1 cellular context compared by ENCODE assay signal in genomic region chr11:65170058-65170534, GRCh38.
A peak's percentile ranks its signal among the peaks of the same experiment; 100 is the strongest.
TF ChIP-seq lines count a peak whose summit lies in the region.

Gene SPDYC, plus strand, starts transcription at chr11:65170233. Its CDS starts 1,125 bp downstream, at chr11:65171358.

TF ChIP-seq in K562, 482 proteins besides CTCF, POLR2A, EP300 and RAD21 (continued from another document and continues in another):
- peak in 1 of 2 experiments; percentile 79; a peak in 1 of 4 replicates for TF ChIP-seq MLX (CRISPR knock-in tag; conservative IDR thresholded peaks at IDR 0.05)
- peak in 1 of 2 experiments; percentile 78; a peak in 1 of 4 replicates for TF ChIP-seq SRF (CRISPR knock-in tag; IDR thresholded peaks at IDR 0.05)
- TF ChIP-seq L3MBTL2 (IDR thresholded peaks at IDR 0.05), result peak; percentile 30
- TF ChIP-seq ZNF12 (CRISPR knock-in tag; IDR thresholded peaks at IDR 0.05), result no peak
- TF ChIP-seq ZKSCAN1 (IDR thresholded peaks at IDR 0.05; ENCODE audit: low read depth, low read length), result no peak
- no peak for TF ChIP-seq PHF20 (IDR thresholded peaks at IDR 0.05; ENCODE audit: partially characterized antibody)
- TF ChIP-seq ZNF507 (tag; conservative IDR thresholded peaks at IDR 0.05), result no peak
- no peak for TF ChIP-seq ZNF124 (CRISPR knock-in tag; IDR thresholded peaks at IDR 0.05)
- TF ChIP-seq THAP7 (CRISPR knock-in tag; IDR thresholded peaks at IDR 0.05), result no peak
- no peak for TF ChIP-seq ZNF609 (CRISPR knock-in tag; IDR thresholded peaks at IDR 0.05; ENCODE audit: borderline replicate concordance)
- TF ChIP-seq NBN (IDR thresholded peaks at IDR 0.05; ENCODE audit: low read depth), result no peak
- no peak for TF ChIP-seq SNRNP70 (optimal IDR thresholded peaks at IDR 0.05; ENCODE audit: low read depth, low read length)
- 0 out of 2 replicates have a peak, but pooled peaks have one; percentile 11 for TF ChIP-seq ZKSCAN8 (CRISPR knock-in tag; IDR thresholded peaks at IDR 0.05)
- no peak for TF ChIP-seq HNRNPH1 (optimal IDR thresholded peaks at IDR 0.05; ENCODE audit: low read depth, low read length)
- peak; percentile 96 for TF ChIP-seq TAF1 (IDR thresholded peaks at IDR 0.05; ENCODE audit: control insufficient read depth, extremely low read depth, insufficient read depth, low read length, severe bottlenecking)
- peak; percentile 71; the same call in 1 of the 2 replicates for TF ChIP-seq ATF7 (IDR thresholded peaks at IDR 0.05)
- peak; percentile 65; the same call in 1 of the 2 replicates for TF ChIP-seq ZNF395 (CRISPR knock-in tag; IDR thresholded peaks at IDR 0.05)
- TF ChIP-seq PHTF2 (CRISPR knock-in tag; IDR thresholded peaks at IDR 0.05), result peak; percentile 38; the same call in 1 of the 2 replicates
- no peak for TF ChIP-seq FOXP4 (CRISPR knock-in tag; IDR thresholded peaks at IDR 0.05; ENCODE audit: borderline replicate concordance)
- no peak for TF ChIP-seq HDAC3 (IDR thresholded peaks at IDR 0.05; ENCODE audit: borderline replicate concordance, partially characterized antibody)
- TF ChIP-seq GTF2A2 (tag; IDR thresholded peaks at IDR 0.05), result peak; percentile 95
- TF ChIP-seq IRF2 (CRISPR knock-in tag; IDR thresholded peaks at IDR 0.05), result no peak
- TF ChIP-seq HOMEZ (CRISPR knock-in tag; IDR thresholded peaks at IDR 0.05), result no peak
- TF ChIP-seq RUNX1 (IDR thresholded peaks at IDR 0.05; ENCODE audit: low read depth), result 0 out of 2 replicates have a peak, but pooled peaks have one; percentile 17
- no peak for TF ChIP-seq SMARCA5 (IDR thresholded peaks at IDR 0.05)
- no peak for TF ChIP-seq ZBTB34 (CRISPR knock-in tag; IDR thresholded peaks at IDR 0.05)
- TF ChIP-seq MIER1 (IDR thresholded peaks at IDR 0.05; ENCODE audit: low read depth), result no peak
- TF ChIP-seq ZC3H4 (CRISPR knock-in tag; IDR thresholded peaks at IDR 0.05; ENCODE audit: borderline replicate concordance), result 0 out of 2 replicates have a peak, but pooled peaks have one; percentile 56
- no peak for TF ChIP-seq EHMT2 (IDR thresholded peaks at IDR 0.05)
- TF ChIP-seq ZNF398 (CRISPR knock-in tag; IDR thresholded peaks at IDR 0.05), result no peak
- no peak for TF ChIP-seq KDM4B (IDR thresholded peaks at IDR 0.05; ENCODE audit: borderline replicate concordance in 2 of 2, low read depth in 1 of 2)
- TF ChIP-seq ZNF277 (CRISPR knock-in tag; IDR thresholded peaks at IDR 0.05; ENCODE audit: borderline replicate concordance), result no peak
- TF ChIP-seq ZBTB9 (CRISPR knock-in tag; IDR thresholded peaks at IDR 0.05), result 0 out of 2 replicates have a peak, but pooled peaks have one; percentile 50
